In the genomic region with DNA sequence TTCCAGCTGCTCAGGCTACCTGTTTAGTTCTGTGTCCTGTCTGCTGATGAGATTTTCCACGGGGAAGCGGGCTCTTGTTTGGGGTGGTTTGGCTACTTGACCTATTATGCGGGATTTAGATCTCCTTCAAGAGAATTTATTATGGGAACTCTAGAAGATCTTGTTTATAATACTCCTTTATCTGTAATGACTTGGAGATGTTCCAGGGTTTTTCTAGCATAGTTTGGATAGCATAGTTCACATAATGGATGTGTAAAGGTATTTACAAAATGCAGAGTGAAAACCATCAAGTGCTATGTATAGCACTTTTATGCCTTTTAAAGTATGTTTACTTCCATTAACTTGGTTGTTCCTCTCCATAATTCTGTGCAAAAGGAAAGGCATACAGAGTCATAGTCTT, we compare ENCODE assay signal across 20 cellular contexts.
DNase-seq lines count a peak whose midpoint lies in the region; ATAC-seq and TF ChIP-seq lines count a peak whose summit lies in the region.
"Had no signal": no experiment of that assay in that cellular context is flagged by ENCODE, and none has a peak within 500 bp of the region (broad histone marks: within the 10 kb centered on the region; RNA-seq: fewer than 3 reads in every experiment).

No MANE protein-coding gene starts in this region.

- CTCF ChIA-PET in SK-N-SH (lab: Yijun Ruan, JAX) = interaction anchor here (0.7 to 1.2 kb wide), 3 partner anchors 10 to 792 kb away, joined by 3 read pairs; no protein-coding TSS in a partner anchor

- H2BK20ac ChIP-seq in H9 (ENCODE audit: low read depth, low read length, poor library complexity, severe bottlenecking) = no peak overlapping the region

- no peaks in the 10 kb centered on the region for H4K20me1 ChIP-seq in SK-N-SH (ENCODE audit: insufficient read depth)
- no peaks in the 10 kb centered on the region for H4K20me1 ChIP-seq in smooth muscle cell (ENCODE audit: low read depth)
- no peaks in the 10 kb centered on the region for H4K20me1 ChIP-seq in H9 (ENCODE audit: control insufficient read depth, insufficient read depth, insufficient read length)
- H4K20me1 ChIP-seq: BLaER1 treated with 17β-estradiol and CSF1 and Interleukin-3, amounts not matched to agents 10 nM and 100 nM had no signal

- H3K4me1 ChIP-seq in SK-N-SH (ENCODE audit: control insufficient read depth in 1 of 2, insufficient read depth in 2 of 2, low read depth in 1 of 2, low read length in 1 of 2) = peaks cover 0 to 5% of the 10 kb centered on the region in 2 experiments; a peak in 2 of 4 replicates
- H3K4me1 ChIP-seq in smooth muscle cell (ENCODE audit: low read depth) = no peaks in the 10 kb centered on the region
- H3K4me1 ChIP-seq in H9 (ENCODE audit: insufficient read depth, low read length) = peaks cover 2% of the 10 kb centered on the region; the same call in 1 of the 2 replicates

- ATAC-seq in SK-N-SH treated with all-trans-retinoic acid at 6 μM for 48 hours (no peak), Right ventricle myocardium inferior (no peak), GM21737 (IDR thresholded peaks at IDR 0.05; ENCODE audit: unreplicated experiment) (no peak)
- ATAC-seq: A549; CD8-positive, alpha-beta T cell; GM12878; HCT116 had no signal

- POLR2A ChIA-PET in SK-N-SH (lab: Yijun Ruan, JAX) = no interaction called here

- H2BK5ac ChIP-seq in H9 (ENCODE audit: insufficient read length, low read length) = no peak overlapping the region

- H2BK15ac ChIP-seq in H9 (ENCODE audit: low read depth, low read length) = no peak overlapping the region

- H3K79me1 ChIP-seq in H9 (ENCODE audit: insufficient read depth, low read depth, low read length, poor library complexity, severe bottlenecking) = no peaks in the 10 kb centered on the region

- H2BK12ac ChIP-seq in H9 (ENCODE audit: insufficient read length, low read depth, low read length) = no peak overlapping the region

- DNase-seq in SK-N-SH = no peak
- peak; percentile 81 for DNase-seq in amniotic epithelial cell (ENCODE audit: low read depth)
- DNase-seq in iris pigment epithelial cell (ENCODE audit: low read depth) = peak; percentile 38
- no peak for DNase-seq in smooth muscle cell (lab: John Stamatoyannopoulos, UW; ENCODE audit: unreplicated experiment)
- DNase-seq in Right ventricle myocardium inferior (ENCODE audit: missing footprints) = no peak
- no peak for DNase-seq in H9
- DNase-seq: Calu3; CD8-positive, alpha-beta T cell; DMS79 treated with DMSO at 0.1 percent for 48 hours; EL; GM23248 had no signal

- H3K4me3 Mint-ChIP-seq in H9 = no peak overlapping the region
- H3K4me3 Mint-ChIP-seq: B cell; CD8-positive, alpha-beta T cell had no signal

- no peak overlapping the region for H3K4ac ChIP-seq in H9 (ENCODE audit: low read depth, low read length)

- H3K79me2 ChIP-seq in SK-N-SH (ENCODE audit: insufficient read depth) (no peaks in the 10 kb centered on the region), smooth muscle cell (ENCODE audit: low read depth) (no peaks in the 10 kb centered on the region), H9 (ENCODE audit: insufficient read depth, low read length) (no peaks in the 10 kb centered on the region)

- no peak overlapping the region for H4K91ac ChIP-seq in H9 (ENCODE audit: insufficient read length, low read depth, low read length)

- no peak overlapping the region for H2AK5ac ChIP-seq in H9 (ENCODE audit: insufficient read length, low read length)

- TF ChIP-seq CTCF in SK-N-SH (IDR thresholded peaks at IDR 0.05) = no peak
- no peak for TF ChIP-seq CTCF in smooth muscle cell (IDR thresholded peaks at IDR 0.05; ENCODE audit: borderline replicate concordance, insufficient read depth, poor library complexity, severe bottlenecking)
- no peak for TF ChIP-seq CTCF in H9 (conservative IDR thresholded peaks at IDR 0.05)

- no peaks in the 10 kb centered on the region for H3K9me3 ChIP-seq in SK-N-SH
- no peaks in the 10 kb centered on the region for H3K9me3 ChIP-seq in smooth muscle cell (replicated peaks; ENCODE audit: low read depth)
- H3K9me3 ChIP-seq in H9 (ENCODE audit: control insufficient read depth, low read depth, low read length) = no peaks in the 10 kb centered on the region
- H3K9me3 ChIP-seq: A549; BLaER1 treated with 17β-estradiol and CSF1 and Interleukin-3, amounts not matched to agents 10 nM and 100 nM had no signal

- H3K27ac ChIP-seq in SK-N-SH (ENCODE audit: low read depth in 2 of 2, low read length in 1 of 2) (no peak overlapping the region), smooth muscle cell (ENCODE audit: low read depth) (no peak overlapping the region), H9 (ENCODE audit: insufficient read length, low read depth, low read length) (no peak overlapping the region)
- H3K27ac ChIP-seq: 22Rv1; A549; BLaER1 treated with 17β-estradiol and CSF1 and Interleukin-3, amounts not matched to agents 10 nM and 100 nM; GM23248; HL-60 had no signal

- H4K8ac ChIP-seq in H9 (replicated peaks; ENCODE audit: insufficient read length, low read depth, low read length) = no peak overlapping the region

- no peak overlapping the region for H3K23ac ChIP-seq in H9 (ENCODE audit: insufficient read length, low read depth, low read length)

- H2BK120ac ChIP-seq in H9 (ENCODE audit: low read depth, low read length, poor library complexity, severe bottlenecking) = no peak overlapping the region

- H3K27me3 ChIP-seq in SK-N-SH (ENCODE audit: insufficient read depth) (no peaks in the 10 kb centered on the region; the same call in 1 of the 2 replicates), smooth muscle cell (ENCODE audit: low read depth) (no peaks in the 10 kb centered on the region), H9 (ENCODE audit: insufficient read depth, low read length) (0 out of 2 replicates have a peak, but pooled peaks cover 3% of the 10 kb centered on the region)
- H3K27me3 ChIP-seq: BLaER1 treated with 17β-estradiol and CSF1 and Interleukin-3, amounts not matched to agents 10 nM and 100 nM had no signal

- TF ChIP-seq EP300 in SK-N-SH (IDR thresholded peaks at IDR 0.05; ENCODE audit: borderline replicate concordance in 1 of 2, low read depth in 1 of 2, low read length in 1 of 2) = no peak

- no peak overlapping the region for H3T11ph ChIP-seq in H9 (ENCODE audit: low read length)

- no peak overlapping the region for H3K14ac ChIP-seq in H9 (ENCODE audit: insufficient read depth, low read length)

- H3K9ac ChIP-seq in SK-N-SH (no peak overlapping the region), smooth muscle cell (ENCODE audit: low read depth) (no peak overlapping the region), H9 (ENCODE audit: extremely low read depth, insufficient read length, low read length) (no peak overlapping the region)
- H3K9ac ChIP-seq: BLaER1 treated with 17β-estradiol and CSF1 and Interleukin-3, amounts not matched to agents 10 nM and 100 nM; GM23248 had no signal

- no peaks in the 10 kb centered on the region for H3K9me2 ChIP-seq in SK-N-SH

- no peaks in the 10 kb centered on the region; a peak in 1 of 5 replicates for H3K9me3 Mint-ChIP-seq in H9
- H3K9me3 Mint-ChIP-seq: CD8-positive, alpha-beta T cell had no signal

- H3K4me3 ChIP-seq in SK-N-SH (ENCODE audit: low read depth in 2 of 2, low read length in 1 of 2) = no peak overlapping the region
- no peak overlapping the region for H3K4me3 ChIP-seq in smooth muscle cell
- H3K4me3 ChIP-seq: A549; BLaER1 treated with 17β-estradiol and CSF1 and Interleukin-3, amounts not matched to agents 10 nM and 100 nM; GM12878; GM23248 had no signal

- TF ChIP-seq RAD21 in SK-N-SH (IDR thresholded peaks at IDR 0.05; ENCODE audit: low read length) = no peak

- 89% methylated on average over 3 of the region's 3 CpGs for WGBS in SK-N-SH (ENCODE audit: low lambda C conversion rate)
- WGBS in smooth muscle cell (ENCODE audit: low lambda C conversion rate) = 51% methylated on average over 3 of the region's 3 CpGs
- WGBS in H9 (ENCODE audit: extremely low coverage, insufficient read length, low lambda C conversion rate) = no CpG with 5 or more reads among the region's 3 CpGs

- H3K36me3 ChIP-seq in SK-N-SH (replicated peaks in 1 of 2; ENCODE audit: control insufficient read depth in 1 of 2, insufficient read depth in 2 of 2, low read length in 1 of 2) (no peaks in the 10 kb centered on the region), smooth muscle cell (ENCODE audit: low read depth) (no peaks in the 10 kb centered on the region)
- H3K36me3 ChIP-seq: BLaER1 treated with 17β-estradiol and CSF1 and Interleukin-3, amounts not matched to agents 10 nM and 100 nM had no signal

- no peaks in the 10 kb centered on the region for H3K23me2 ChIP-seq in H9 (ENCODE audit: insufficient read length, low read depth, low read length, poor library complexity, severe bottlenecking)

- H3K27ac Mint-ChIP-seq in H9 = no peak overlapping the region
- H3K27ac Mint-ChIP-seq: B cell; CD8-positive, alpha-beta T cell had no signal

- intact Hi-C loops in Right ventricle myocardium inferior (cut with DNase I) = no loop called here

- H3K4me1 Mint-ChIP-seq in H9 = peaks cover 2 to 9% of the 10 kb centered on the region in 2 experiments

- no peak overlapping the region for H2AFZ ChIP-seq in SK-N-SH (ENCODE audit: low read depth)
- H2AFZ ChIP-seq in smooth muscle cell (ENCODE audit: low read depth) = no peak overlapping the region
- H2AFZ ChIP-seq in H9 (ENCODE audit: low read length) = no peak overlapping the region
- H2AFZ ChIP-seq: GM23248 had no signal

- H3K4me2 ChIP-seq in SK-N-SH (no peak overlapping the region), smooth muscle cell (peak overlapping the region; percentile 8), H9 (ENCODE audit: insufficient read depth, insufficient read length, low read length) (no peak overlapping the region)
- H3K4me2 ChIP-seq: A549; BLaER1 treated with 17β-estradiol and CSF1 and Interleukin-3, amounts not matched to agents 10 nM and 100 nM had no signal

- no peaks in the 10 kb centered on the region for H3F3A ChIP-seq in SK-N-SH (replicated peaks; ENCODE audit: insufficient read depth)
- no peaks in the 10 kb centered on the region for H3F3A ChIP-seq in smooth muscle cell (ENCODE audit: low read depth)

- H3K27me3 Mint-ChIP-seq in H9 (ENCODE audit: low read depth) = peaks cover 19% of the 10 kb centered on the region

- H4K5ac ChIP-seq in H9 (ENCODE audit: insufficient read length, low read depth, low read length) = no peak overlapping the region

- no peak overlapping the region for H3K18ac ChIP-seq in H9 (ENCODE audit: insufficient read length, low read depth, low read length)

- H3K56ac ChIP-seq in H9 (ENCODE audit: insufficient read length, low read depth, low read length) = no peak overlapping the region

- H3K36me3 Mint-ChIP-seq in H9 (ENCODE audit: insufficient read depth in 1 of 3, low read depth in 3 of 3) = peaks cover 0 to 2% (median 0%) of the 10 kb centered on the region in 3 experiments; a peak in 1 of 7 replicates
- H3K36me3 Mint-ChIP-seq: CD8-positive, alpha-beta T cell had no signal

TF ChIP-seq in SK-N-SH treated with all-trans-retinoic acid at 6 μM for 48 hours, 23 proteins besides CTCF, POLR2A, EP300 and RAD21:
- TF ChIP-seq TCF4 (CRISPR knock-in tag; IDR thresholded peaks at IDR 0.05; ENCODE audit: borderline replicate concordance) (no peak), ISL1 (CRISPR knock-in tag; IDR thresholded peaks at IDR 0.05) (peak; percentile 45; the same call in 1 of the 2 replicates)

TF ChIP-seq in SK-N-SH, 30 proteins besides CTCF, POLR2A, EP300 and RAD21:
- TF ChIP-seq, protein P1, sequence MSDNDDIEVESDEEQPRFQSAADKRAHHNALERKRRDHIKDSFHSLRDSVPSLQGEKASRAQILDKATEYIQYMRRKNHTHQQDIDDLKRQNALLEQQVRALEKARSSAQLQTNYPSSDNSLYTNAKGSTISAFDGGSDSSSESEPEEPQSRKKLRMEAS (IDR thresholded peaks at IDR 0.05; ENCODE audit: low read depth) = no peak

Comparison
In these comparisons a context has a peak if more than half of its experiments do, and no peak if none do; other contexts are left out.
1. DNase-seq: peak in amniotic epithelial cell (single experiment) and iris pigment epithelial cell (single experiment); none in SK-N-SH (single experiment), smooth muscle cell (single experiment), Right ventricle myocardium inferior (single experiment) and H9 (single experiment).